In genomic region chr4:119118397-119118796, GRCh38 we compare ENCODE assay signal across 1 cellular context.
TF ChIP-seq lines count a peak whose summit lies in the region.

No MANE protein-coding gene starts in this region.

TF ChIP-seq in endothelial cell of umbilical vein, 7 proteins besides CTCF, POLR2A, EP300 and RAD21:
- TF ChIP-seq EZH2 (IDR thresholded peaks at IDR 0.05; ENCODE audit: borderline replicate concordance, low read depth, low read length, severe bottlenecking) = no peak
- no peak for TF ChIP-seq JUN (IDR thresholded peaks at IDR 0.05; ENCODE audit: borderline replicate concordance, insufficient read depth, insufficient read length, low read depth)
- peak; percentile 65 for TF ChIP-seq GATA2 (IDR thresholded peaks at IDR 0.05; ENCODE audit: insufficient read depth, insufficient read length, low read depth, low read length)
- TF ChIP-seq MAX (IDR thresholded peaks at IDR 0.05; ENCODE audit: insufficient read depth, insufficient read length) = no peak
- TF ChIP-seq FOS (IDR thresholded peaks at IDR 0.05; ENCODE audit: borderline replicate concordance, insufficient read depth, low read length) = peak; percentile 54
- peak; percentile 60 for TF ChIP-seq POLR2AphosphoS5 (IDR thresholded peaks at IDR 0.05; ENCODE audit: insufficient read depth, low read depth, low read length)
- no peak for TF ChIP-seq MYC (IDR thresholded peaks at IDR 0.05; ENCODE audit: low read depth, low read length)
